ENCODE assay signal across 22 cellular contexts in genomic region chr2:190909680-190910079, GRCh38.
"Had no signal": no experiment of that assay in that cellular context is flagged by ENCODE, and none has a peak within 500 bp of the region (broad histone marks: within the 10 kb centered on the region; RNA-seq: fewer than 3 reads in every experiment).

No MANE protein-coding gene starts in this region.

- H3K4me3 Mint-ChIP-seq: activated naive CD4-positive, alpha-beta T cell treated with anti-CD3 and anti-CD28 coated beads for 36 hours; memory B cell; naive B cell; neural crest cell; stimulated activated naive CD8-positive, alpha-beta T cell treated with anti-CD3 and anti-CD28 coated beads, Interleukin-15, Interleukin-2, amounts not matched to agents 100 ng/mL and 50 ng/mL, for 24 hours; T-helper 17 cell; type B pancreatic cell had no signal

- H3K4me3 ChIP-seq: colonic mucosa, gastroesophageal sphincter, heart right ventricle, mucosa of descending colon, prostate gland, right atrium auricular region, skin epidermis had no signal

- H3K27me3 Mint-ChIP-seq: memory B cell; naive B cell; stimulated activated naive CD8-positive, alpha-beta T cell treated with anti-CD3 and anti-CD28 coated beads, Interleukin-15, Interleukin-2, amounts not matched to agents 100 ng/mL and 50 ng/mL, for 24 hours; T-helper 17 cell; type B pancreatic cell had no signal

- H3K27ac Mint-ChIP-seq: memory B cell, type B pancreatic cell had no signal

- H3K9me3 ChIP-seq: colonic mucosa, gastroesophageal sphincter, heart right ventricle, mucosa of descending colon, prostate gland, right atrium auricular region had no signal

- H3K4me1 Mint-ChIP-seq: naive B cell, neural crest cell had no signal

- H3K27me3 ChIP-seq: brain microvascular endothelial cell, colonic mucosa, gastroesophageal sphincter, heart right ventricle, right atrium auricular region had no signal

- DNase-seq: activated CD4-positive, alpha-beta T cell treated with anti-CD3 and anti-CD28 coated beads for 1 hour; activated naive CD4-positive, alpha-beta T cell treated with anti-CD3 and anti-CD28 coated beads for 36 hours; activated T-cell treated with anti-CD3 and anti-CD28 coated beads for 4 hours; brain microvascular endothelial cell; central memory CD4-positive, alpha-beta T cell; colonic mucosa; erythroblast; heart right ventricle; mucosa of descending colon; naive B cell; stimulated activated CD4-positive, alpha-beta T cell treated with anti-CD3 and anti-CD28 coated beads, Interleukin-15, amount 100 ng/mL, for 24 hours; stimulated activated CD4-positive, alpha-beta T cell treated with anti-CD3 and anti-CD28 coated beads, Interleukin-2, amount 100 ng/mL, for 48 hours; T-helper 17 cell had no signal

- H3K9me3 Mint-ChIP-seq: activated naive CD4-positive, alpha-beta T cell treated with anti-CD3 and anti-CD28 coated beads for 36 hours; memory B cell; naive B cell; neural crest cell; stimulated activated naive CD8-positive, alpha-beta T cell treated with anti-CD3 and anti-CD28 coated beads, Interleukin-15, Interleukin-2, amounts not matched to agents 100 ng/mL and 50 ng/mL, for 24 hours; type B pancreatic cell had no signal

- H3K36me3 ChIP-seq: colonic mucosa, prostate gland had no signal

- H3K27ac ChIP-seq: brain microvascular endothelial cell, colonic mucosa, heart right ventricle, prostate gland, right atrium auricular region, VCaP had no signal

- H3K4me1 ChIP-seq: colonic mucosa, prostate gland, right atrium auricular region had no signal
